Comparison of ENCODE assay signal across 9 cellular contexts in the genomic region with DNA sequence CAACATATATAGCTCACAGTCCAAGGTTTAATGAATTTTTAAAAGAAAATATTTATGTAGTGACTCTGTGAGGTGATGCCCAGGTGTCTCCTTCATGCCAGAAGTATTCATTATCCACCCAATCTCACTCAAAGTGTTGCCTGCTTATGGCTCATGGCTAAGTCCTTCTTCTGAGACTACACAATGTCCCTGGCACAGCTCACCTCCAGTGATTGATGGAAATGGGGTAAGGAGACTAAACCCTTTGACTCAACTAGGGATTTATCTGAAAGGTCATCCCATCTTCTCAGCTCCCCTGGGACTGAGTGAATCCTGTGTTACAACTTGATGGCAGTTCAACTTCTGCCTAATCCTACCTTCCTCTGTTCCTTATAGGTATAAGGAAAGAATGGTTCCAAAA.
"Had no signal": no experiment of that assay in that cellular context is flagged by ENCODE, and none has a peak within 500 bp of the region (broad histone marks: within the 10 kb centered on the region; RNA-seq: fewer than 3 reads in every experiment).

No MANE protein-coding gene starts in this region.

- H3K27ac Mint-ChIP-seq: IgD-negative memory B cell had no signal

- H3K9ac ChIP-seq: KMS-11 had no signal

- H3K27ac ChIP-seq: HL-60, KMS-11 had no signal

- DNase-seq: IMR-90, KBM-7, KG1 had no signal

- ATAC-seq: HepG2, K562 had no signal

- H3K9me3 Mint-ChIP-seq: IgD-negative memory B cell had no signal

- H3K4me2 ChIP-seq: KMS-11 had no signal

- FAIRE-seq: HepG2, HTR-8/SVneo, K562 had no signal

- H3K4me3 Mint-ChIP-seq: IgD-negative memory B cell had no signal

- H3K4me1 Mint-ChIP-seq: IgD-negative memory B cell had no signal

- H3K27me3 Mint-ChIP-seq: IgD-negative memory B cell had no signal
